In genomic region chr15:92200891-92201290, GRCh38 we compare ENCODE assay signal across 2 cellular contexts.
TF ChIP-seq lines count a peak whose summit lies in the region.

No MANE protein-coding gene starts in this region.

TF ChIP-seq in GM23338, 12 proteins besides CTCF, POLR2A, EP300 and RAD21 (continued from another document):
- TF ChIP-seq ZNF462 (CRISPR knock-in tag; IDR thresholded peaks at IDR 0.05) (no peak), REST (IDR thresholded peaks at IDR 0.05; ENCODE audit: unreplicated experiment) (no peak), EZH2phosphoT487 (IDR thresholded peaks at IDR 0.05; ENCODE audit: unreplicated experiment) (no peak), NANOG (IDR thresholded peaks at IDR 0.05; ENCODE audit: borderline replicate concordance) (no peak), ETS1 (IDR thresholded peaks at IDR 0.05) (no peak), ZNF331 (CRISPR knock-in tag; IDR thresholded peaks at IDR 0.05; ENCODE audit: low read depth) (no peak), EZH2 (IDR thresholded peaks at IDR 0.05; ENCODE audit: low read depth, unreplicated experiment) (no peak), ZNF114 (CRISPR knock-in tag; IDR thresholded peaks at IDR 0.05) (no peak), CREB1 (CRISPR knock-in tag; IDR thresholded peaks at IDR 0.05; ENCODE audit: low read depth) (no peak)

TF ChIP-seq in WTC11, 78 proteins besides CTCF, POLR2A, EP300 and RAD21 (continued from another document):
- no peak for TF ChIP-seq MXD4 (CRISPR knock-in tag; IDR thresholded peaks at IDR 0.05; ENCODE audit: borderline replicate concordance)
- TF ChIP-seq CBFB (CRISPR knock-in tag; IDR thresholded peaks at IDR 0.05; ENCODE audit: low read depth) = no peak
- no peak for TF ChIP-seq ETV6 (CRISPR knock-in tag; IDR thresholded peaks at IDR 0.05)
- no peak for TF ChIP-seq NR1H2 (CRISPR knock-in tag; IDR thresholded peaks at IDR 0.05)
- TF ChIP-seq FOXJ3 (CRISPR knock-in tag; IDR thresholded peaks at IDR 0.05; ENCODE audit: borderline replicate concordance) = no peak
- TF ChIP-seq PRRX2 (CRISPR knock-in tag; IDR thresholded peaks at IDR 0.05) = no peak
